1 cellular context compared by ENCODE assay signal in the genomic region with DNA sequence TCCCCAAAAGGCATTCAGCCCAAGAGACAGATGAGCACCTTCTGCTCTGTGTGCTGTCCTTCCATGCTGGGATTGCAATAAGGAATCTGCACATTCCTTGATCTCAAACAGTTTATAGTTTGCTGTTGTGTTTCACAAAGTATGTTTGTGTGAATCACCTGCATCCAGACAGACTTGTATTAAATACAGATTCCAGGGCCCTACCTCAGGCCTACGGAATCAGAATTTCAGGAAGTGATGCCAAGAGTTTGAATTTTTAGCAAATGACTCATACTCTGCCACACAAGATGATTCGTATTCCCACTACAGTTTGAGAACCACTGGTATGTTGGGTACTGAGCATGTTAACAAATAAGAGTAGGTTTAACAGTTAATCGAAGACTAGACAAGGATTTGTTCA.
TF ChIP-seq lines count a peak whose summit lies in the region.

No MANE protein-coding gene starts in this region.

TF ChIP-seq in HepG2, 621 proteins besides CTCF, POLR2A, EP300 and RAD21 (continued from another document):
- TF ChIP-seq, protein P1, sequence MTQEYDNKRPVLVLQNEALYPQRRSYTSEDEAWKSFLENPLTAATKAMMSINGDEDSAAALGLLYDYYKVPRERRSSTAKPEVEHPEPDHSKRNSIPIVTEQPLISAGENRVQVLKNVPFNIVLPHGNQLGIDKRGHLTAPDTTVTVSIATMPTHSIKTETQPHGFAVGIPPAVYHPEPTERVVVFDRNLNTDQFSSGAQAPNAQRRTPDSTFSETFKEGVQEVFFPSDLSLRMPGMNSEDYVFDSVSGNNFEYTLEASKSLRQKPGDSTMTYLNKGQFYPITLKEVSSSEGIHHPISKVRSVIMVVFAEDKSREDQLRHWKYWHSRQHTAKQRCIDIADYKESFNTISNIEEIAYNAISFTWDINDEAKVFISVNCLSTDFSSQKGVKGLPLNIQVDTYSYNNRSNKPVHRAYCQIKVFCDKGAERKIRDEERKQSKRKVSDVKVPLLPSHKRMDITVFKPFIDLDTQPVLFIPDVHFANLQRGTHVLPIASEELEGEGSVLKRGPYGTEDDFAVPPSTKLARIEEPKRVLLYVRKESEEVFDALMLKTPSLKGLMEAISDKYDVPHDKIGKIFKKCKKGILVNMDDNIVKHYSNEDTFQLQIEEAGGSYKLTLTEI (CRISPR knock-in tag; conservative IDR thresholded peaks at IDR 0.05), result no peak
- TF ChIP-seq ZNF569 (CRISPR knock-in tag; IDR thresholded peaks at IDR 0.05; ENCODE audit: borderline replicate concordance) (no peak), NFIB (CRISPR knock-in tag; IDR thresholded peaks at IDR 0.05; ENCODE audit: borderline replicate concordance) (no peak), ZNF136 (CRISPR knock-in tag; IDR thresholded peaks at IDR 0.05; ENCODE audit: low read depth) (no peak), JUNB (CRISPR knock-in tag; IDR thresholded peaks at IDR 0.05; ENCODE audit: borderline replicate concordance) (no peak), FOSL1 (CRISPR knock-in tag; IDR thresholded peaks at IDR 0.05; ENCODE audit: borderline replicate concordance) (peak; percentile 15; the same call in 1 of the 2 replicates), HNF4A (CRISPR knock-in tag; IDR thresholded peaks at IDR 0.05) (no peak), ZC3H13 (CRISPR knock-in tag; IDR thresholded peaks at IDR 0.05) (no peak)
- TF ChIP-seq, protein P2, sequence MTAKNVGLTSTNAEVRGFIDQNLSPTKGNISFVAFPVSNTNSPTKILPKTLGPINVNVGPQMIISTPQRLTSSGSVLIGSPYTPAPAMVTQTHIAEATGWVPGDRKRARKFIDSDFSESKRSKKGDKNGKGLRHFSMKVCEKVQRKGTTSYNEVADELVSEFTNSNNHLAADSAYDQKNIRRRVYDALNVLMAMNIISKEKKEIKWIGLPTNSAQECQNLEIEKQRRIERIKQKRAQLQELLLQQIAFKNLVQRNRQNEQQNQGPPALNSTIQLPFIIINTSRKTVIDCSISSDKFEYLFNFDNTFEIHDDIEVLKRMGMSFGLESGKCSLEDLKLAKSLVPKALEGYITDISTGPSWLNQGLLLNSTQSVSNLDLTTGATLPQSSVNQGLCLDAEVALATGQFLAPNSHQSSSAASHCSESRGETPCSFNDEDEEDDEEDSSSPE (CRISPR knock-in tag; IDR thresholded peaks at IDR 0.05), result no peak
